34 cellular contexts compared by ENCODE assay signal in genomic region chr1:33768106-33768505, GRCh38.
"Had no signal": no experiment of that assay in that cellular context is flagged by ENCODE, and none has a peak within 500 bp of the region (broad histone marks: within the 10 kb centered on the region; RNA-seq: fewer than 3 reads in every experiment).

No MANE protein-coding gene starts in this region.

- H3K4me3 ChIP-seq: MG63 had no signal

- DNase-seq: Karpas-422, Kasumi-1, MG63, MM.1S, MV-4-11, NCI-H1048, NCI-H1092, NCI-H1092 treated with DMSO at 0.1 percent for 48 hours, NCI-H1105, NCI-H1105 treated with DMSO at 0.1 percent for 48 hours, NCI-H1417, NCI-H1417 treated with DMSO at 0.1 percent for 48 hours, NCI-H1436, NCI-H1436 treated with DMSO at 0.1 percent for 48 hours, NCI-H146, NCI-H1694, NCI-H1694 treated with DMSO at 0.1 percent for 48 hours, NCI-H187, NCI-H187 treated with DMSO at 0.1 percent for 48 hours, NCI-H1930, NCI-H2029, NCI-H2029 treated with DMSO at 0.1 percent for 48 hours, NCI-H2081, NCI-H2081 treated with DMSO at 0.1 percent for 48 hours, NCI-H2107, NCI-H2171, NCI-H2171 treated with DMSO at 0.1 percent for 48 hours, NCI-H2227 treated with DMSO at 0.1 percent for 48 hours, NCI-H226, NCI-H345, NCI-H446, NCI-H446 treated with DMSO at 0.1 percent for 48 hours, NCI-H510A had no signal

- H3K9ac ChIP-seq: KMS-11 had no signal

- H3K27me3 ChIP-seq: MG63 had no signal

- H3K9me3 ChIP-seq: MG63 had no signal

- H3K36me3 ChIP-seq: MG63 had no signal

- H3K27ac ChIP-seq: KMS-11 had no signal

- H3K4me2 ChIP-seq: KMS-11 had no signal
